Comparison of ENCODE assay signal across 10 cellular contexts in the genomic region with DNA sequence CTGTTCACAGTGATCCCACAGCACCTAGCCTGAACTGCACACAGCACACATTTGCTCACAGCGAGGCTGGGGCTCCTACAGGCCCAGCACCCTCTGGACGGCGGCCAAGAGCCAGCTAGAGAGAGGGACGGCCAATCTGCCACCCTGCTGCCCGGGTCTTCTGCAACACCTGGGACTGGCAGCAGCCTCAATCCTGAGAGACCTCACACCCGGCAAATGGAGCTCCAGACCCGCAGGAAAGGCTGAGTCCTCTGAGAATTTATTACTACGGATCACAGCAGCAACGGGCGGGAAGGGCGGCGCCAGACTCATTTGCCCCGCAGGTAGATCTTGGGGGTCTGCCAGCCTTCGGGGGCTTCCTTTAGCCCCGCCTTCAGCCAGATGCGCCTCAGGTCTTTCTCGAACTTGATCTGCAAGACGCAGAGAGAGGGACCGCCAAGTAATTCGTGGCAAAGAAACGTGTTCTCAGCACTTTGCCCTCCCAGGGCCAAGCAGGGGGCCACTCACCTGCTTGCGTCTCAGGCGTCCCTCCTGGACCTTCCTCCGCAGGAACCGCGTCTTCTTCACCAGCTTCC. TPM values are rescaled to one million over a fixed set of nuclear protein-coding genes. Genes with fewer than 3 reads are reported as not detected.
DNase-seq lines count a peak whose midpoint lies in the region; ATAC-seq and TF ChIP-seq lines count a peak whose summit lies in the region.
"Had no signal": no experiment of that assay in that cellular context is flagged by ENCODE, and none has a peak within 500 bp of the region (broad histone marks: within the 10 kb centered on the region; RNA-seq: fewer than 3 reads in every experiment).

No MANE protein-coding gene starts in this region.

- no peaks in the 10 kb centered on the region for H3K27me3 ChIP-seq in CD4-positive, CD25-positive, alpha-beta regulatory T cell (ENCODE audit: control insufficient read depth, insufficient read depth, low read length)
- H3K27me3 ChIP-seq in OCI-LY3 (ENCODE audit: low read depth, low read length) (no peaks in the 10 kb centered on the region), neuronal stem cell (ENCODE audit: control insufficient read depth in 3 of 3, insufficient read depth in 3 of 3, low read depth in 1 of 3, low read length in 3 of 3) (no peaks in the 10 kb centered on the region)
- H3K27me3 ChIP-seq: left lung, thyroid gland had no signal

- no peak overlapping the region for H3K9ac ChIP-seq in OCI-LY3 (ENCODE audit: low read length)
- H3K9ac ChIP-seq in neuronal stem cell (ENCODE audit: low read depth, low read length, poor library complexity), result no peak overlapping the region

- peaks cover 26% of the 10 kb centered on the region for H3K79me1 ChIP-seq in neuronal stem cell (ENCODE audit: low read depth, low read length)

- H3K79me2 ChIP-seq in OCI-LY3 (ENCODE audit: low read length), result peaks cover 36% of the 10 kb centered on the region

- no peak overlapping the region for H3K4ac ChIP-seq in neuronal stem cell (ENCODE audit: low read length)

- H2BK15ac ChIP-seq in neuronal stem cell (ENCODE audit: low read length), result no peak overlapping the region

- H3K4me3 ChIP-seq in CD4-positive, CD25-positive, alpha-beta regulatory T cell (ENCODE audit: low read depth, low read length), result no peak overlapping the region
- peak overlapping the region; percentile 92 for H3K4me3 ChIP-seq in OCI-LY3 (ENCODE audit: low read length)
- H3K4me3 ChIP-seq in neuronal stem cell (ENCODE audit: low read length in 2 of 2), result peak overlapping the region in 1 of 2 donors; percentile 95

- no peak overlapping the region for H3K18ac ChIP-seq in neuronal stem cell (ENCODE audit: low read length)

- H2AFZ ChIP-seq in OCI-LY3 (ENCODE audit: low read depth, low read length) (no peak overlapping the region), neuronal stem cell (ENCODE audit: low read length) (no peak overlapping the region)

- no peaks in the 10 kb centered on the region for H3K36me3 Mint-ChIP-seq in CD4-positive, CD25-positive, alpha-beta regulatory T cell
- peaks cover 4% of the 10 kb centered on the region for H3K36me3 Mint-ChIP-seq in endothelial cell (ENCODE audit: low read depth, unreplicated experiment)

- H3K4me3 Mint-ChIP-seq in CD4-positive, CD25-positive, alpha-beta regulatory T cell, result peak overlapping the region; percentile 69 to 95 (median 84)
- H3K4me3 Mint-ChIP-seq in endothelial cell (ENCODE audit: unreplicated experiment), result peak overlapping the region; percentile 81

- H4K8ac ChIP-seq in neuronal stem cell (ENCODE audit: low read depth, low read length), result no peak overlapping the region

- no peak overlapping the region for H2BK120ac ChIP-seq in neuronal stem cell (ENCODE audit: low read depth, low read length)

- H2BK12ac ChIP-seq in neuronal stem cell (ENCODE audit: low read length), result no peak overlapping the region

- no peaks in the 10 kb centered on the region for H3K36me3 ChIP-seq in CD4-positive, CD25-positive, alpha-beta regulatory T cell (ENCODE audit: control insufficient read depth, insufficient read depth, low read length)
- peaks cover 16% of the 10 kb centered on the region for H3K36me3 ChIP-seq in OCI-LY3 (replicated peaks; ENCODE audit: low read depth, low read length)
- H3K36me3 ChIP-seq in neuronal stem cell (replicated peaks in 1 of 2; ENCODE audit: control insufficient read depth in 2 of 2, insufficient read depth in 2 of 2, low read length in 2 of 2), result peaks cover 14 to 15% of the 10 kb centered on the region in 2 donors

- no peaks in the 10 kb centered on the region for H4K20me1 ChIP-seq in OCI-LY3 (ENCODE audit: insufficient read depth, low read length)

- peak overlapping the region; percentile 94 for H3K27ac ChIP-seq in CD4-positive, CD25-positive, alpha-beta regulatory T cell (ENCODE audit: insufficient read depth, low read length, poor library complexity, severe bottlenecking)
- no peak overlapping the region for H3K27ac ChIP-seq in OCI-LY3 (ENCODE audit: low read length)
- no peak overlapping the region for H3K27ac ChIP-seq in neuronal stem cell (replicated peaks; ENCODE audit: low read length)

- ATAC-seq in CD4-positive, CD25-positive, alpha-beta regulatory T cell (ENCODE audit: low read depth in 2 of 2), result no peak
- no peak for ATAC-seq in HG03460 (IDR thresholded peaks at IDR 0.05; ENCODE audit: unreplicated experiment)
- ATAC-seq: left lung had no signal

- peak overlapping the region in 2 of 3 donors; percentile 38 to 42 for H3K27ac Mint-ChIP-seq in CD4-positive, CD25-positive, alpha-beta regulatory T cell
- peak overlapping the region; percentile 36 for H3K27ac Mint-ChIP-seq in endothelial cell (ENCODE audit: unreplicated experiment)

- H3K4me1 Mint-ChIP-seq in CD4-positive, CD25-positive, alpha-beta regulatory T cell, result peaks cover 0 to 36% (median 6%) of the 10 kb centered on the region in 4 donors
- H3K4me1 Mint-ChIP-seq in endothelial cell (ENCODE audit: unreplicated experiment), result peaks cover 4% of the 10 kb centered on the region

- no peaks in the 10 kb centered on the region for H3K9me3 ChIP-seq in CD4-positive, CD25-positive, alpha-beta regulatory T cell (ENCODE audit: control insufficient read depth in 2 of 2, low read length in 2 of 2)
- H3K9me3 ChIP-seq in OCI-LY3 (ENCODE audit: insufficient read depth, low read length), result no peaks in the 10 kb centered on the region
- H3K9me3 ChIP-seq in neuronal stem cell (replicated peaks in 1 of 2; ENCODE audit: control insufficient read depth in 2 of 2, insufficient read depth in 1 of 2, low read depth in 1 of 2, low read length in 2 of 2), result no peaks in the 10 kb centered on the region
- H3K9me3 ChIP-seq: left lung, thyroid gland had no signal

- no CpG with 5 or more reads among the region's 26 CpGs for WGBS in neuronal stem cell (ENCODE audit: extremely low coverage in 2 of 2, insufficient read length in 2 of 2, insufficient replicate concordance in 1 of 2), 2 donors

- peak overlapping the region; percentile 98 for H3K23ac ChIP-seq in neuronal stem cell (ENCODE audit: low read depth, low read length, poor library complexity)

- peak overlapping the region; percentile 28 for H2AK5ac ChIP-seq in neuronal stem cell (ENCODE audit: low read depth, low read length)

- TF ChIP-seq CTCF in OCI-LY3 (IDR thresholded peaks at IDR 0.05; ENCODE audit: low read depth, low read length) (no peak), endothelial cell (IDR thresholded peaks at IDR 0.05; ENCODE audit: unreplicated experiment) (no peak)

- H2BK5ac ChIP-seq in neuronal stem cell (ENCODE audit: low read length), result no peak overlapping the region

- no peak overlapping the region for H4K91ac ChIP-seq in neuronal stem cell (ENCODE audit: low read depth, low read length, poor library complexity)

- H3K4me1 ChIP-seq in CD4-positive, CD25-positive, alpha-beta regulatory T cell (ENCODE audit: control insufficient read depth, insufficient read depth, low read length, poor library complexity, severe bottlenecking), result peaks cover 39% of the 10 kb centered on the region
- H3K4me1 ChIP-seq in OCI-LY3 (ENCODE audit: low read length) (peaks cover 23% of the 10 kb centered on the region), neuronal stem cell (ENCODE audit: control insufficient read depth in 2 of 2, insufficient read depth in 1 of 2, low read depth in 1 of 2, low read length in 2 of 2) (peaks cover 13 to 17% of the 10 kb centered on the region in 2 donors)

- H3K27me3 Mint-ChIP-seq in CD4-positive, CD25-positive, alpha-beta regulatory T cell, result no peaks in the 10 kb centered on the region
- H3K27me3 Mint-ChIP-seq in endothelial cell (ENCODE audit: unreplicated experiment), result peaks cover 5% of the 10 kb centered on the region

- H3K4me2 ChIP-seq in OCI-LY3 (ENCODE audit: low read length), result peak overlapping the region; percentile 64
- H3K4me2 ChIP-seq in neuronal stem cell (ENCODE audit: insufficient read depth, low read length, poor library complexity, severe bottlenecking), result peak overlapping the region; percentile 96

- H3K9me3 Mint-ChIP-seq in CD4-positive, CD25-positive, alpha-beta regulatory T cell, result no peaks in the 10 kb centered on the region
- H3K9me3 Mint-ChIP-seq in endothelial cell (ENCODE audit: unreplicated experiment), result no peaks in the 10 kb centered on the region

- no peak for DNase-seq in CD4-positive, CD25-positive, alpha-beta regulatory T cell
- DNase-seq in endothelial cell (ENCODE audit: low spot score) (no peak), neuronal stem cell (ENCODE audit: low spot score) (no peak), G401 (ENCODE audit: low spot score) (no peak), HPDE6-E6E7 (ENCODE audit: extremely low spot score) (no peak), ecto neural progenitor cell (ENCODE audit: low spot score) (no peak)
- DNase-seq: thyroid gland had no signal

- in situ Hi-C loops in G401 (cut with HindIII; ENCODE audit: low sequenced_read_pairs), result loop anchor here (10.0 kb wide), 2 partner anchors 61 to 191 kb away; a partner anchor contains a TSS

- no peak overlapping the region for H3K14ac ChIP-seq in neuronal stem cell (ENCODE audit: low read length)

RNA-seq across cellular contexts. Expression of a gene that starts 1.4 kb away (rescaled TPM):
- total RNA-seq in CD4-positive, CD25-positive, alpha-beta regulatory T cell, result 76.0 TPM
- polyA plus RNA-seq in CD4-positive, CD25-positive, alpha-beta regulatory T cell, result 100 to 1,000 TPM; 145 to 190 (median 164) TPM
- 128 TPM for total RNA-seq in endothelial cell (ENCODE audit: unreplicated experiment)
- 61.8 TPM for polyA plus RNA-seq in neuronal stem cell (2013, experiment 1 of 2)
- polyA plus RNA-seq in neuronal stem cell (2013, experiment 2 of 2), result 60.5 TPM
- total RNA-seq in G401 (2014; rRNA removed; shearing (Covaris generic)), result 210 and 263 TPM in 2 replicates

RNA-seq across cellular contexts. Expression of a gene that starts 15.2 kb away (rescaled TPM):
- total RNA-seq in CD4-positive, CD25-positive, alpha-beta regulatory T cell, result 0.17 TPM
- polyA plus RNA-seq in CD4-positive, CD25-positive, alpha-beta regulatory T cell, result not detected
- total RNA-seq in endothelial cell (ENCODE audit: unreplicated experiment), result 0.64 TPM
- polyA plus RNA-seq in neuronal stem cell (2013, experiment 1 of 2), result 14.0 TPM
- polyA plus RNA-seq in neuronal stem cell (2013, experiment 2 of 2), result 13.2 TPM
- total RNA-seq in G401 (2014; rRNA removed; shearing (Covaris generic)), result 23.0 and 26.7 TPM in 2 replicates

RNA-seq across cellular contexts. Expression of a gene that starts 24.4 kb away (rescaled TPM):
- 40.0 TPM for total RNA-seq in CD4-positive, CD25-positive, alpha-beta regulatory T cell
- 1 to 10 TPM in 1 of 4 donors, under 1 TPM in 3; 0.43 to 1.1 (median 0.82) TPM for polyA plus RNA-seq in CD4-positive, CD25-positive, alpha-beta regulatory T cell
- 26.7 TPM for total RNA-seq in endothelial cell (ENCODE audit: unreplicated experiment)
- 31.8 TPM for polyA plus RNA-seq in neuronal stem cell (2013, experiment 1 of 2)
- polyA plus RNA-seq in neuronal stem cell (2013, experiment 2 of 2), result 31.9 TPM
- 66.4 and 70.2 TPM in 2 replicates for total RNA-seq in G401 (2014; rRNA removed; shearing (Covaris generic))

RNA-seq across cellular contexts. Expression of a gene that starts 25.6 kb away (rescaled TPM):
- 287 TPM for total RNA-seq in CD4-positive, CD25-positive, alpha-beta regulatory T cell
- 10 to 100 TPM; 17.6 to 24.6 (median 21.4) TPM for polyA plus RNA-seq in CD4-positive, CD25-positive, alpha-beta regulatory T cell
- 266 TPM for total RNA-seq in endothelial cell (ENCODE audit: unreplicated experiment)
- 91.8 TPM for polyA plus RNA-seq in neuronal stem cell (2013, experiment 1 of 2)
- 90.5 TPM for polyA plus RNA-seq in neuronal stem cell (2013, experiment 2 of 2)
- total RNA-seq in G401 (2014; rRNA removed; shearing (Covaris generic)), result 79.4 and 105 TPM in 2 replicates

RNA-seq across cellular contexts. Expression of a gene that starts 33.5 kb away (rescaled TPM):
- total RNA-seq in CD4-positive, CD25-positive, alpha-beta regulatory T cell, result 83.4 TPM
- polyA plus RNA-seq in CD4-positive, CD25-positive, alpha-beta regulatory T cell, result 100 to 1,000 TPM; 162 to 188 (median 178) TPM
- 95.0 TPM for total RNA-seq in endothelial cell (ENCODE audit: unreplicated experiment)
- 132 TPM for polyA plus RNA-seq in neuronal stem cell (2013, experiment 1 of 2)
- polyA plus RNA-seq in neuronal stem cell (2013, experiment 2 of 2), result 135 TPM
- total RNA-seq in G401 (2014; rRNA removed; shearing (Covaris generic)), result 60.9 and 75.0 TPM in 2 replicates

Comparison
In these comparisons a context has a peak if more than half of its experiments do, and no peak if none do; other contexts are left out.
1. RNA of a gene that starts 15.2 kb away (total RNA-seq): 23.0 to 26.7 TPM in G401; 0.64 TPM in endothelial cell (single experiment) and 0.17 TPM in CD4-positive, CD25-positive, alpha-beta regulatory T cell (single experiment); every median in the first group is over 10 times any median in the second.